Comparison of ENCODE assay signal across 1 cellular context in the genomic region with DNA sequence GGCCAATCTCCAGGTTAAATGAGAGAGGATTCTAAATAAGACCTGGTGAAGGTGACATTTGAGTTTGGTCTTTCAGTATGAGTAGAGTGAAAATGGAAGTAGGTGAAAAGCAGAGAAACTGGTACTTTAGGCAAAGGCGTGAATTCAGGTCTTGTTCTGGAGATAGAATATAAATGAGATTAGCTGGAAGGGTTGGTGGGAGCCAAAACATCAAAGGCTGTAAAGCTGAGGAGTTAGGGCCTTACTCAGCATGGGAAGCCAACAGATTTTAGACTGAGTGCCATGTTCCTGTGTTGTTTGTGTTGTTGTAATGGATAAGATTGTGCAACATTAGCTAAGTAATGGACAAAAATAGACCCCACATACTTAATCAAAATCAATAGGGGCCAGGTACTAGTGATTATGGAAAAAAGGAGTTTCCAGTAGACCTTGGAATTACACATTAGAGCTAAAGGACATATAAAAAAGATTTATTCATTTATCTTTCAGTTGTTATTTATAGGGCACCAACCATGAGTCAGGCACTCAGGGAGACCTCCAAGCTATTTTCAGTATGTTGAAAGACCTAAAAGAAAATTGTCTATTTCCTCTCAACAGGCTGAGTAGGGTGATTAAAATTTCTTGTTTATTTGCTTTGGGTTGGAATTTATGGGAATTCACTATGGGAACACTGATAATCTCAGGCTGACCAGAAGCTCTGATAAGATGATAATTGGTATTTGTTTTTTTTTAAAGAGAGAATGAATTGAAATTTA.
A peak's percentile ranks its signal among the peaks of the same experiment; 100 is the strongest.
TF ChIP-seq lines count a peak whose summit lies in the region.

No MANE protein-coding gene starts in this region.

TF ChIP-seq in HEK293, 187 proteins besides CTCF, POLR2A, EP300 and RAD21 (continued from another document):
- TF ChIP-seq ZNF280C (tag by site-specific recombination; IDR thresholded peaks at IDR 0.05) (no peak), ZNF341 (tag by site-specific recombination; IDR thresholded peaks at IDR 0.05; ENCODE audit: low read depth) (no peak), ZNF792 (tag by site-specific recombination; IDR thresholded peaks at IDR 0.05) (no peak), ZNF211 (tag by site-specific recombination; IDR thresholded peaks at IDR 0.05; ENCODE audit: low read depth) (no peak), ZNF600 (tag by site-specific recombination; IDR thresholded peaks at IDR 0.05) (no peak), ZBTB11 (tag by site-specific recombination; conservative IDR thresholded peaks at IDR 0.05; ENCODE audit: low read depth) (no peak), ZNF184 (tag by site-specific recombination; IDR thresholded peaks at IDR 0.05) (no peak), KLF10 (tag by site-specific recombination; IDR thresholded peaks at IDR 0.05) (peak; percentile 63), ZNF521 (tag by site-specific recombination; IDR thresholded peaks at IDR 0.05) (no peak)
- TF ChIP-seq, protein P1, sequence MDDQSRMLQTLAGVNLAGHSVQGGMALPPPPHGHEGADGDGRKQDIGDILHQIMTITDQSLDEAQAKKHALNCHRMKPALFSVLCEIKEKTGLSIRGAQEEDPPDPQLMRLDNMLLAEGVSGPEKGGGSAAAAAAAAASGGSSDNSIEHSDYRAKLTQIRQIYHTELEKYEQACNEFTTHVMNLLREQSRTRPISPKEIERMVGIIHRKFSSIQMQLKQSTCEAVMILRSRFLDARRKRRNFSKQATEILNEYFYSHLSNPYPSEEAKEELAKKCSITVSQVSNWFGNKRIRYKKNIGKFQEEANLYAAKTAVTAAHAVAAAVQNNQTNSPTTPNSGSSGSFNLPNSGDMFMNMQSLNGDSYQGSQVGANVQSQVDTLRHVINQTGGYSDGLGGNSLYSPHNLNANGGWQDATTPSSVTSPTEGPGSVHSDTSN (CRISPR knock-in tag; IDR thresholded peaks at IDR 0.05): no peak
TF ChIP-seq in HEK293: peak in this region for 44.
